ENCODE assay signal across 1 cellular context in the genomic region with DNA sequence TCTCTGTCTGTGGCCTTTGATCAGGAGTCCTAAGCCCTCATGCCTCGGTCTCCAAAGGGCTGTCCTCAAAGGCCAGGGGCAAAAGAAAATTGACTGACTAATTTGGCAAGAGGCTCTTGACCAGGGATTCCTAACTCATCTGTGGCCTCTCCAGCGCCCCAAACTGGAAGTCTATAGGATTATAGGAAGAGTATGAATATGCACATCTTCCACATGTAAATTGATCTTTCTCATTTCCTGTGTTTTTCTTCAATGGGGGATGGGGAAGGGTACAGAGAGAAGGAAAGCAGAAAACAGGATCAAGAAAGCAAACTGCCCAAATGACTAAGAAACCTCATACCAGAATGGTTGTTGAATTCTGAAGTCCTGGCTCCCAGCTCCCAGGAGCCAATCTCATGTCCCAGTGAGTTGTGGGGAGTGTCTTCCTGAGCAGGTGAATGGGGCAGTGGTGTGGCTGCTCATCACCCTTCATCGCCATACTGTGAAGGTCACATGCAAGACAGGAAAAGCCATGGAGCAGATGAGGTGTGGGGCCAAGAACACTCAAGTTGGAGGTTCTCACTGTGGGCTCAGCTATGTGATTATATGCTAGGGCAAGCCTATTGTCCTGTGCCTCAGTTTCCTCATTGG.
TF ChIP-seq lines count a peak whose summit lies in the region.

No MANE protein-coding gene starts in this region.

TF ChIP-seq in HepG2, 621 proteins besides CTCF, POLR2A, EP300 and RAD21:
- TF ChIP-seq, protein P1, sequence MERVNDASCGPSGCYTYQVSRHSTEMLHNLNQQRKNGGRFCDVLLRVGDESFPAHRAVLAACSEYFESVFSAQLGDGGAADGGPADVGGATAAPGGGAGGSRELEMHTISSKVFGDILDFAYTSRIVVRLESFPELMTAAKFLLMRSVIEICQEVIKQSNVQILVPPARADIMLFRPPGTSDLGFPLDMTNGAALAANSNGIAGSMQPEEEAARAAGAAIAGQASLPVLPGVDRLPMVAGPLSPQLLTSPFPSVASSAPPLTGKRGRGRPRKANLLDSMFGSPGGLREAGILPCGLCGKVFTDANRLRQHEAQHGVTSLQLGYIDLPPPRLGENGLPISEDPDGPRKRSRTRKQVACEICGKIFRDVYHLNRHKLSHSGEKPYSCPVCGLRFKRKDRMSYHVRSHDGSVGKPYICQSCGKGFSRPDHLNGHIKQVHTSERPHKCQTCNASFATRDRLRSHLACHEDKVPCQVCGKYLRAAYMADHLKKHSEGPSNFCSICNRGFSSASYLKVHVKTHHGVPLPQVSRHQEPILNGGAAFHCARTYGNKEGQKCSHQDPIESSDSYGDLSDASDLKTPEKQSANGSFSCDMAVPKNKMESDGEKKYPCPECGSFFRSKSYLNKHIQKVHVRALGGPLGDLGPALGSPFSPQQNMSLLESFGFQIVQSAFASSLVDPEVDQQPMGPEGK (CRISPR knock-in tag; IDR thresholded peaks at IDR 0.05), result no peak
- TF ChIP-seq ZBTB37 (CRISPR knock-in tag; IDR thresholded peaks at IDR 0.05) (no peak), PCBP1 (IDR thresholded peaks at IDR 0.05; ENCODE audit: borderline replicate concordance, low read depth, low read length) (no peak), ZNF205 (CRISPR knock-in tag; IDR thresholded peaks at IDR 0.05) (no peak), ZNF766 (CRISPR knock-in tag; IDR thresholded peaks at IDR 0.05; ENCODE audit: borderline replicate concordance) (no peak)
- TF ChIP-seq, protein P2, sequence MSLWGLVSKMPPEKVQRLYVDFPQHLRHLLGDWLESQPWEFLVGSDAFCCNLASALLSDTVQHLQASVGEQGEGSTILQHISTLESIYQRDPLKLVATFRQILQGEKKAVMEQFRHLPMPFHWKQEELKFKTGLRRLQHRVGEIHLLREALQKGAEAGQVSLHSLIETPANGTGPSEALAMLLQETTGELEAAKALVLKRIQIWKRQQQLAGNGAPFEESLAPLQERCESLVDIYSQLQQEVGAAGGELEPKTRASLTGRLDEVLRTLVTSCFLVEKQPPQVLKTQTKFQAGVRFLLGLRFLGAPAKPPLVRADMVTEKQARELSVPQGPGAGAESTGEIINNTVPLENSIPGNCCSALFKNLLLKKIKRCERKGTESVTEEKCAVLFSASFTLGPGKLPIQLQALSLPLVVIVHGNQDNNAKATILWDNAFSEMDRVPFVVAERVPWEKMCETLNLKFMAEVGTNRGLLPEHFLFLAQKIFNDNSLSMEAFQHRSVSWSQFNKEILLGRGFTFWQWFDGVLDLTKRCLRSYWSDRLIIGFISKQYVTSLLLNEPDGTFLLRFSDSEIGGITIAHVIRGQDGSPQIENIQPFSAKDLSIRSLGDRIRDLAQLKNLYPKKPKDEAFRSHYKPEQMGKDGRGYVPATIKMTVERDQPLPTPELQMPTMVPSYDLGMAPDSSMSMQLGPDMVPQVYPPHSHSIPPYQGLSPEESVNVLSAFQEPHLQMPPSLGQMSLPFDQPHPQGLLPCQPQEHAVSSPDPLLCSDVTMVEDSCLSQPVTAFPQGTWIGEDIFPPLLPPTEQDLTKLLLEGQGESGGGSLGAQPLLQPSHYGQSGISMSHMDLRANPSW (CRISPR knock-in tag; IDR thresholded peaks at IDR 0.05; ENCODE audit: borderline replicate concordance), result no peak
- TF ChIP-seq, protein P3, sequence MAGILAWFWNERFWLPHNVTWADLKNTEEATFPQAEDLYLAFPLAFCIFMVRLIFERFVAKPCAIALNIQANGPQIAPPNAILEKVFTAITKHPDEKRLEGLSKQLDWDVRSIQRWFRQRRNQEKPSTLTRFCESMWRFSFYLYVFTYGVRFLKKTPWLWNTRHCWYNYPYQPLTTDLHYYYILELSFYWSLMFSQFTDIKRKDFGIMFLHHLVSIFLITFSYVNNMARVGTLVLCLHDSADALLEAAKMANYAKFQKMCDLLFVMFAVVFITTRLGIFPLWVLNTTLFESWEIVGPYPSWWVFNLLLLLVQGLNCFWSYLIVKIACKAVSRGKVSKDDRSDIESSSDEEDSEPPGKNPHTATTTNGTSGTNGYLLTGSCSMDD (CRISPR knock-in tag; IDR thresholded peaks at IDR 0.05), result no peak
